ENCODE assay signal across 1 cellular context in genomic region chr7:55309040-55309991, GRCh38.
TF ChIP-seq lines count a peak whose summit lies in the region.

No MANE protein-coding gene starts in this region.

TF ChIP-seq in SK-N-SH, 30 proteins besides CTCF, POLR2A, EP300 and RAD21 (continued from another document):
- TF ChIP-seq NRF1 (IDR thresholded peaks at IDR 0.05; ENCODE audit: low read depth, low read length), result no peak
- TF ChIP-seq, protein P1, sequence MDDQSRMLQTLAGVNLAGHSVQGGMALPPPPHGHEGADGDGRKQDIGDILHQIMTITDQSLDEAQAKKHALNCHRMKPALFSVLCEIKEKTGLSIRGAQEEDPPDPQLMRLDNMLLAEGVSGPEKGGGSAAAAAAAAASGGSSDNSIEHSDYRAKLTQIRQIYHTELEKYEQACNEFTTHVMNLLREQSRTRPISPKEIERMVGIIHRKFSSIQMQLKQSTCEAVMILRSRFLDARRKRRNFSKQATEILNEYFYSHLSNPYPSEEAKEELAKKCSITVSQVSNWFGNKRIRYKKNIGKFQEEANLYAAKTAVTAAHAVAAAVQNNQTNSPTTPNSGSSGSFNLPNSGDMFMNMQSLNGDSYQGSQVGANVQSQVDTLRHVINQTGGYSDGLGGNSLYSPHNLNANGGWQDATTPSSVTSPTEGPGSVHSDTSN (IDR thresholded peaks at IDR 0.05), result no peak
- no peak for TF ChIP-seq JUND (IDR thresholded peaks at IDR 0.05)
- no peak for TF ChIP-seq SIN3A (IDR thresholded peaks at IDR 0.05; ENCODE audit: borderline replicate concordance, low read depth, low read length)
- TF ChIP-seq SMC3 (IDR thresholded peaks at IDR 0.05; ENCODE audit: low read depth, low read length), result no peak
- no peak for TF ChIP-seq USF1 (IDR thresholded peaks at IDR 0.05; ENCODE audit: borderline replicate concordance, low read depth)
- no peak for TF ChIP-seq MEF2A (IDR thresholded peaks at IDR 0.05; ENCODE audit: borderline replicate concordance, low read depth)
